In the genomic region with DNA sequence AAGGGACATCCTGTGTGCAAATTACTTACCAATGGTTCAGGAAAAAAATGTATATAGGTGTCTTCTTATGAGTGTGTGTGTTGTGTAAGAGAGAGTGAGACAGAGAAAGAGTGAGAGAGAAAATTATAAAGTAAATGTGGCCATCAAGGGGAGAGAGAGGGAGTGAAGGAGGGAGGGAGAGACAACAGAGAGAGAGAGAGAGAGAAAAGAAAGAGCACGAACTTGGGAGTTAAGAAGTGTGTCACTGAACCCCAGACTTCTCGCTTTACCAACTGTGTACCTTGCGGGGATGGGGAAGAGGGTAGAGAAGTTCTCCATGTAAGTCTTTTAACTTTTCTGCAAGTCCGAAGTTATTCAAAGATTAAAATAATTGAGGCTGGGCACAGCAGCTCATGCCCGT, we compare ENCODE assay signal across 8 cellular contexts. TPM values are rescaled to one million over a fixed set of nuclear protein-coding genes. Genes with fewer than 3 reads are reported as not detected.
DNase-seq lines count a peak whose midpoint lies in the region; ATAC-seq, FAIRE-seq and TF ChIP-seq lines count a peak whose summit lies in the region.

No MANE protein-coding gene starts in this region.

- no peaks in the 10 kb centered on the region for H3K9me3 ChIP-seq in Caco-2
- H3K9me3 ChIP-seq in SJSA1 (replicated peaks), result no peaks in the 10 kb centered on the region
- no peaks in the 10 kb centered on the region for H3K9me3 ChIP-seq in esophagus squamous epithelium
- H3K9me3 ChIP-seq in sigmoid colon, result no peaks in the 10 kb centered on the region

- DNase-seq in Caco-2 (no peak), SJSA1 (ENCODE audit: low read depth in 1 of 2, low spot score in 2 of 2) (no peak), esophagus squamous epithelium (lab: John Stamatoyannopoulos, UW) (no peak), sigmoid colon (peak; percentile 39), RCC 7860 (ENCODE audit: low spot score) (no peak), SW 1271 (lab: John Stamatoyannopoulos, UW) (no peak), sciatic nerve (ENCODE audit: low spot score) (no peak)

- TF ChIP-seq POLR2A in esophagus squamous epithelium (IDR thresholded peaks at IDR 0.05) (no peak), sigmoid colon (IDR thresholded peaks at IDR 0.05) (no peak)

- CTCF ChIA-PET in Caco-2 (lab: Charles Lee), result interaction anchor here (2.9 to 4.3 kb wide), 2 partner anchors 18 to 114 kb away, joined by 39 to 46 read pairs; partner anchors contain the start of gene DHX8

- peaks cover 4% of the 10 kb centered on the region for H3K27me3 Mint-ChIP-seq in Caco-2 (ENCODE audit: insufficient read depth, unreplicated experiment)

- FAIRE-seq in RCC 7860 (lab: Jason Lieb, UNC), result no peak

- no peaks in the 10 kb centered on the region for H3K27me3 ChIP-seq in Caco-2 (replicated peaks; ENCODE audit: control insufficient read depth, insufficient read depth, low read length)
- no peaks in the 10 kb centered on the region for H3K27me3 ChIP-seq in SJSA1 (replicated peaks)
- no peaks in the 10 kb centered on the region for H3K27me3 ChIP-seq in esophagus squamous epithelium
- H3K27me3 ChIP-seq in sigmoid colon, result no peaks in the 10 kb centered on the region

- no peak for TF ChIP-seq EP300 in sigmoid colon (IDR thresholded peaks at IDR 0.05)

- peaks cover 30% of the 10 kb centered on the region for H3K36me3 Mint-ChIP-seq in Caco-2 (ENCODE audit: insufficient read depth, unreplicated experiment)

- POLR2A ChIA-PET in Caco-2 (lab: Charles Lee), result interaction anchor here (1.1 to 3.3 kb wide), 3 partner anchors 15 to 114 kb away, joined by 3 to 58 read pairs (median 36); partner anchors contain the start of gene DHX8

- peak overlapping the region; percentile 90 for H3K4me3 Mint-ChIP-seq in Caco-2 (ENCODE audit: unreplicated experiment)

- no peaks in the 10 kb centered on the region for H3K36me3 ChIP-seq in Caco-2 (ENCODE audit: control insufficient read depth, insufficient read depth, low read length)
- H3K36me3 ChIP-seq in SJSA1, result no peaks in the 10 kb centered on the region
- H3K36me3 ChIP-seq in esophagus squamous epithelium, result no peaks in the 10 kb centered on the region
- H3K36me3 ChIP-seq in sigmoid colon, result no peaks in the 10 kb centered on the region

- H3K9me3 Mint-ChIP-seq in Caco-2 (ENCODE audit: unreplicated experiment), result no peaks in the 10 kb centered on the region

- H3K4me1 ChIP-seq in Caco-2 (peaks cover 27% of the 10 kb centered on the region), SJSA1 (replicated peaks) (peaks cover 35% of the 10 kb centered on the region), esophagus squamous epithelium (peaks cover 6 to 37% (median 19%) of the 10 kb centered on the region in 3 donors), sigmoid colon (peaks cover 0 to 49% (median 43%) of the 10 kb centered on the region in 4 donors)

- intact Hi-C loops in Caco-2 (cut with micrococcal nuclease; ENCODE audit: unreplicated experiment), result loop anchor here (2.0 kb wide), 1 partner anchor 25 kb away; no protein-coding TSS in a partner anchor
- intact Hi-C loops in esophagus squamous epithelium (cut with DNase I), result no loop called here
- intact Hi-C loops in sigmoid colon (cut with DNase I), result loop anchor here (1.0 kb wide), 1 partner anchor 19 kb away; no protein-coding TSS in a partner anchor
- intact Hi-C loops in sciatic nerve (cut with DNase I), result no loop called here

- TF ChIP-seq CTCF in Caco-2 (IDR thresholded peaks at IDR 0.05; ENCODE audit: insufficient read depth in 1 of 2, low read depth in 1 of 2, low read length in 1 of 2, severe bottlenecking in 1 of 2, unreplicated experiment in 1 of 2), result no peak
- TF ChIP-seq CTCF in esophagus squamous epithelium (IDR thresholded peaks at IDR 0.05), result no peak
- no peak for TF ChIP-seq CTCF in sigmoid colon (IDR thresholded peaks at IDR 0.05)

- H3K27ac ChIP-seq in SJSA1 (peak overlapping the region; percentile 100), esophagus squamous epithelium (peak overlapping the region; percentile 98 to 100 (median 99)), sigmoid colon (peak overlapping the region; percentile 99 to 100 (median 100))

- BruUV-seq in Caco-2 (replicated peaks; lab: Mats Ljungman, UMichigan), result no TSS peak

- H3K4me3 ChIP-seq in Caco-2 (ENCODE audit: low read depth, low read length) (peak overlapping the region; percentile 38), SJSA1 (peak overlapping the region; percentile 39), esophagus squamous epithelium (peak overlapping the region in 1 of 4 donors; percentile 75), sigmoid colon (no peak overlapping the region)

- ATAC-seq in GM18517 (IDR thresholded peaks at IDR 0.05; ENCODE audit: unreplicated experiment) (no peak), sciatic nerve (no peak)

- WGBS in esophagus squamous epithelium, 2 donors, result 87 to 91% methylated on average over 5 of the region's 5 CpGs
- 91 to 93% methylated on average over 5 of the region's 5 CpGs for WGBS in sigmoid colon, 2 donors

- H3K4me1 Mint-ChIP-seq in Caco-2 (ENCODE audit: low read depth, unreplicated experiment), result peaks cover 37% of the 10 kb centered on the region

- H3K27ac Mint-ChIP-seq in Caco-2 (ENCODE audit: unreplicated experiment), result peak overlapping the region; percentile 100

RNA-seq across cellular contexts. Expression of gene ARL4D, which starts 28.8 kb away (rescaled TPM):
- total RNA-seq in Caco-2 (2022) (16.0 and 19.9 TPM in 2 replicates), esophagus squamous epithelium (10 to 100 TPM; 54.2 to 94.1 (median 61.5) TPM), sigmoid colon (10 to 100 TPM; 18.6 to 52.1 (median 31.4) TPM), sciatic nerve (94.0 TPM)
- 21.2 and 28.0 TPM in 2 replicates for total RNA-seq in SJSA1 (2014; rRNA removed; shearing (Covaris generic))
- 1 to 10 TPM; 1.4 to 8.9 (median 4.8) TPM for polyA plus RNA-seq in sigmoid colon

Comparison
In these comparisons a context has a peak if more than half of its experiments do, and no peak if none do; other contexts are left out.
1. H3K4me3 ChIP-seq: peak in Caco-2 (single experiment) and SJSA1 (single experiment); none in sigmoid colon (0 of 4).
2. intact Hi-C loops: an anchor here in Caco-2 (2.0 kb wide) and sigmoid colon (1.0 kb wide); none called in esophagus squamous epithelium and sciatic nerve.
3. Peak in every context shown above with its lines, with median percentiles within 50 percentile points of each other: H3K27ac ChIP-seq.